In the genomic region with DNA sequence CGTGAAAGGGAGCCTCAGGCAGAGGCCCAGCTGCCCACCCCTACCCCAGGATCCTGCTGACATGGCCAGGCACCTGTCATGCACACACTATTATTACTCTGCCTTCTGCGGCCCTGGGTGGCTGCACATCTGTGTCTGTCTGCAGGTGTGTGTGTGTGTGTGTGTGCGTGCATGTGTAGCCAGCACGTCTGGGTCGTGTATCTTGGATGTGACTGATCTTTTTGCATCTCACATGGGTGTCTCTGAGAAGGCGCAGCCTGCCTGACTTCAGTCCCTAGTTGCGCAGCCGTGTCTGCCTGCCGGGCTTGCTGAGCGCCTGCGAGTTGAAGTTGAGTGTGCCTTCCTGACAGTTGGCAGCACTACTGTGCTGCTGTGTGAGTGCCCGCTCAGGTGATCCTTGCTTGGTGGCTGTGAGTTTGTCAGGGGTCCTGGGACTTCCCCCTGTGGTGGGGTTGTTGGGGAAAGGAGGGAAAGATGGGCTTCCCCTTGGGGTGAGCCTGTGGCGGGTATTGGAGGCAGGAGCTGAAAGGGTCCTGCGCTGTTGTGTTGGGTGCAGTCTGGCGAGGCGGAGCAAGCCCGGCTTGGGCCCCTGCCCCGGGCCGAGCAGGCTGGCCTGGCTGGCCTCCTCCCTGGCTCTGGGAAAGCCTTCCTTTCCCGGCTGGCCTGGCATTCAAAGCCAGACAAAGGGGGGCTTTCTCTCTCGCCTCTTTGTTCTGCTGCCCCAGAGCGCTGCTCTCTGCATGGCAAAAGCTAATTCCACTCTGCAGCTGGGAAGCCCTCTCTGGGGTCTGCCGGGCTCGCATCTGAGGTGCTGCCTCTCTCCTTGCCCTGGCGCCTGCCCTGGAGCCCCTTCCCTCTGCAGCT, we compare ENCODE assay signal across 1 cellular context.
TF ChIP-seq lines count a peak whose summit lies in the region.

No MANE protein-coding gene starts in this region.

TF ChIP-seq in IMR-90, 13 proteins besides CTCF, POLR2A, EP300 and RAD21 (continued from another document):
- no peak for TF ChIP-seq MAZ (IDR thresholded peaks at IDR 0.05; ENCODE audit: borderline replicate concordance, low read depth, low read length)
- TF ChIP-seq, protein P1, sequence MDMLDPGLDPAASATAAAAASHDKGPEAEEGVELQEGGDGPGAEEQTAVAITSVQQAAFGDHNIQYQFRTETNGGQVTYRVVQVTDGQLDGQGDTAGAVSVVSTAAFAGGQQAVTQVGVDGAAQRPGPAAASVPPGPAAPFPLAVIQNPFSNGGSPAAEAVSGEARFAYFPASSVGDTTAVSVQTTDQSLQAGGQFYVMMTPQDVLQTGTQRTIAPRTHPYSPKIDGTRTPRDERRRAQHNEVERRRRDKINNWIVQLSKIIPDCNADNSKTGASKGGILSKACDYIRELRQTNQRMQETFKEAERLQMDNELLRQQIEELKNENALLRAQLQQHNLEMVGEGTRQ (IDR thresholded peaks at IDR 0.05; ENCODE audit: low read depth, low read length): no peak
- TF ChIP-seq FOS (IDR thresholded peaks at IDR 0.05; ENCODE audit: low read depth, low read length): no peak
- no peak for TF ChIP-seq RCOR1 (IDR thresholded peaks at IDR 0.05; ENCODE audit: insufficient replicate concordance, low read length)
- no peak for TF ChIP-seq NFE2L2 (IDR thresholded peaks at IDR 0.05; ENCODE audit: low read depth, low read length)
- TF ChIP-seq RFX5 (IDR thresholded peaks at IDR 0.05; ENCODE audit: low read depth, low read length): no peak
- TF ChIP-seq SMC3 (IDR thresholded peaks at IDR 0.05; ENCODE audit: low read depth, low read length): no peak
- no peak for TF ChIP-seq MAFK (IDR thresholded peaks at IDR 0.05; ENCODE audit: low read depth, low read length)
- TF ChIP-seq CHD1 (IDR thresholded peaks at IDR 0.05; ENCODE audit: low read depth, low read length): no peak
- TF ChIP-seq MXI1 (IDR thresholded peaks at IDR 0.05; ENCODE audit: borderline replicate concordance, low read depth, low read length): no peak
- TF ChIP-seq BHLHE40 (IDR thresholded peaks at IDR 0.05; ENCODE audit: low read depth, low read length): no peak
- TF ChIP-seq, protein P2, sequence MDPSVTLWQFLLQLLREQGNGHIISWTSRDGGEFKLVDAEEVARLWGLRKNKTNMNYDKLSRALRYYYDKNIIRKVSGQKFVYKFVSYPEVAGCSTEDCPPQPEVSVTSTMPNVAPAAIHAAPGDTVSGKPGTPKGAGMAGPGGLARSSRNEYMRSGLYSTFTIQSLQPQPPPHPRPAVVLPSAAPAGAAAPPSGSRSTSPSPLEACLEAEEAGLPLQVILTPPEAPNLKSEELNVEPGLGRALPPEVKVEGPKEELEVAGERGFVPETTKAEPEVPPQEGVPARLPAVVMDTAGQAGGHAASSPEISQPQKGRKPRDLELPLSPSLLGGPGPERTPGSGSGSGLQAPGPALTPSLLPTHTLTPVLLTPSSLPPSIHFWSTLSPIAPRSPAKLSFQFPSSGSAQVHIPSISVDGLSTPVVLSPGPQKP (IDR thresholded peaks at IDR 0.05; ENCODE audit: borderline replicate concordance, low read depth, low read length): no peak
TF ChIP-seq in IMR-90: peak in this region for 0.
